Comparison of ENCODE assay signal across 9 cellular contexts in the genomic region with DNA sequence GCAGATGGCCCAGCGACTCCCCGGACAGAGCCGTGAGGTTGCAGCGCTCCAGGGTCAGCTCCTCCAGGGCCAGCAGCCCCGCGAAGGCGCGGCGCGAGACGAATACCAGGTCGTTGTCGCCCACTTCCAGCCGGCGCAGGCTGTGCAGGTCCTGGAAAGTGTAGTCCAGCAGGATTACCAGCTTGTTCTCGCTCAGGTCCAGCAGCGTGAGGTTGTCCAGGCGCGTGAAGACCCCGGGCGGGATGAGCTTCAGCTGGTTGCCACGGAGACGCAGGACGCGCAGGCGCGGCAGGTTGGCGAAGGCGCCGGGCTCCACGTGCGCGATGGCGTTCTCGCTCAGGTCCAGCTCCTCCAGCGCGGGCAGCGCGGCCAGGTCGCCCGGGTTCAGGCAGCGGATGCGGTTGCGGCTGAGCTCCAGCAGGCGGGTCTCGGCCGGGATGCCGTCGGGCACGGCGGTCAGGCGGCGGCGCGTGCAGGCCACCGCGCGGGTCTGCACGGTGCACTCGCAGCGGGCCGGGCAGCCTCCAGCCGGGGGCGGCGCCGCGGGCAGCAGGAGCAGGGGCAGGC. TPM values are rescaled to one million over a fixed set of nuclear protein-coding genes. Genes with fewer than 3 reads are reported as not detected.
A peak's percentile ranks its signal among the peaks of the same experiment; 100 is the strongest.
DNase-seq lines count a peak whose midpoint lies in the region; ATAC-seq and TF ChIP-seq lines count a peak whose summit lies in the region.
"Had no signal": no experiment of that assay in that cellular context is flagged by ENCODE, and none has a peak within 500 bp of the region (broad histone marks: within the 10 kb centered on the region; RNA-seq: fewer than 3 reads in every experiment).

No MANE protein-coding gene starts in this region.

- peaks cover 13% of the 10 kb centered on the region for H3K27me3 Mint-ChIP-seq in chondrocyte (ENCODE audit: low read depth)
- peaks cover 97% of the 10 kb centered on the region for H3K27me3 Mint-ChIP-seq in nephron (ENCODE audit: low read depth)

- H3K4me3 ChIP-seq in BLaER1 (peak overlapping the region; percentile 84), GM12875 (ENCODE audit: low read depth, low read length) (peak overlapping the region; percentile 89)
- H3K4me3 ChIP-seq: SK-N-MC had no signal

- H4K20me1 ChIP-seq in BLaER1, result peaks cover 58% of the 10 kb centered on the region

- H3K4me3 Mint-ChIP-seq in chondrocyte (ENCODE audit: unreplicated experiment) (peak overlapping the region; percentile 16), nephron (peak overlapping the region in 1 of 3 experiments; percentile 15)

- ATAC-seq in GM21367 (IDR thresholded peaks at IDR 0.05; ENCODE audit: unreplicated experiment) (no peak), HG02938 (IDR thresholded peaks at IDR 0.05; ENCODE audit: unreplicated experiment) (no peak), GM21447 (IDR thresholded peaks at IDR 0.05; ENCODE audit: unreplicated experiment) (no peak)

- peaks cover 25% of the 10 kb centered on the region for H3K36me3 ChIP-seq in BLaER1

- H3K9me3 ChIP-seq in BLaER1, result no peaks in the 10 kb centered on the region

- H3K4me1 Mint-ChIP-seq in chondrocyte (ENCODE audit: low read depth), result peaks cover 25% of the 10 kb centered on the region
- peaks cover 17% of the 10 kb centered on the region for H3K4me1 Mint-ChIP-seq in nephron

- DNase-seq in chondrocyte (ENCODE audit: low spot score) (no peak), HPDE6-E6E7 (ENCODE audit: extremely low spot score) (no peak)

- H3K27me3 ChIP-seq in BLaER1, result no peaks in the 10 kb centered on the region; the same call in 1 of the 2 replicates

- H3K9ac ChIP-seq in BLaER1, result peak overlapping the region; percentile 95

- peak overlapping the region; percentile 98 for H3K27ac ChIP-seq in BLaER1
- H3K27ac ChIP-seq: SK-N-MC had no signal

- TF ChIP-seq CTCF in GM12875 (IDR thresholded peaks at IDR 0.05; ENCODE audit: borderline replicate concordance, insufficient read depth, low read depth, low read length) (no peak), chondrocyte (IDR thresholded peaks at IDR 0.05) (peak; percentile 27), nephron (IDR thresholded peaks at IDR 0.05; ENCODE audit: unreplicated experiment in 3 of 3) (peak in 2 of 3 experiments; percentile 18 to 19)

- H3K9me3 Mint-ChIP-seq in chondrocyte (ENCODE audit: low read depth) (no peaks in the 10 kb centered on the region), nephron (no peaks in the 10 kb centered on the region)

- peak overlapping the region; percentile 99 for H3K4me2 ChIP-seq in BLaER1

- H3K36me3 Mint-ChIP-seq in chondrocyte (ENCODE audit: low read depth) (no peaks in the 10 kb centered on the region), nephron (ENCODE audit: low read depth) (no peaks in the 10 kb centered on the region)

- H3K4me1 ChIP-seq in BLaER1, result peaks cover 95% of the 10 kb centered on the region

- H3K27ac Mint-ChIP-seq in chondrocyte (ENCODE audit: unreplicated experiment) (no peak overlapping the region), nephron (no peak overlapping the region)

RNA-seq across cellular contexts. Expression of gene PEAK3, which starts 9.3 kb away (rescaled TPM):
- 0.31 to 0.50 TPM (median 0.38 TPM) in 3 replicates for total RNA-seq in chondrocyte

RNA-seq across cellular contexts. Expression of gene LINGO3, which starts 16.7 kb away (rescaled TPM):
- 0.15 to 0.48 TPM in 2 of 3 replicates, not detected in the other for total RNA-seq in chondrocyte

RNA-seq across cellular contexts. Expression of gene JSRP1, which starts 35.1 kb away (rescaled TPM):
- total RNA-seq in chondrocyte, result 0.42 to 0.51 TPM in 2 of 3 replicates, not detected in the other

RNA-seq across cellular contexts. Expression of gene LSM7, which starts 37.1 kb away (rescaled TPM):
- 73.9 to 88.1 TPM (median 76.2 TPM) in 3 replicates for total RNA-seq in chondrocyte

RNA-seq across cellular contexts. Expression of gene SPPL2B, which starts 37.2 kb away (rescaled TPM):
- total RNA-seq in chondrocyte, result 48.9 to 67.0 TPM (median 51.4 TPM) in 3 replicates
